18 cellular contexts compared by ENCODE assay signal in genomic region chr10:51918921-51919325, GRCh38.
DNase-seq lines count a peak whose midpoint lies in the region; ATAC-seq and TF ChIP-seq lines count a peak whose summit lies in the region.
"Had no signal": no experiment of that assay in that cellular context is flagged by ENCODE, and none has a peak within 500 bp of the region (broad histone marks: within the 10 kb centered on the region; RNA-seq: fewer than 3 reads in every experiment).

No MANE protein-coding gene starts in this region.

- ATAC-seq in GM18499 (IDR thresholded peaks at IDR 0.05; ENCODE audit: insufficient read depth, unreplicated experiment) (peak; percentile 45), HG02759 (IDR thresholded peaks at IDR 0.05; ENCODE audit: unreplicated experiment) (peak; percentile 54), WTC11 (peak; percentile 28)
- ATAC-seq: Panc1; psoas muscle; stimulated activated effector memory CD8-positive, alpha-beta T cell treated with anti-CD3 and anti-CD28 coated beads, Interleukin-12 subunit alpha, Interleukin-12 subunit beta, amount 100 ng/mL, for 72 hours had no signal

- POLR2A ChIA-PET in WTC11 (lab: Charles Lee), result no interaction called here

- H3K36me3 Mint-ChIP-seq in WTC11, result no peaks in the 10 kb centered on the region
- H3K36me3 Mint-ChIP-seq: stimulated activated effector memory CD8-positive, alpha-beta T cell treated with anti-CD3 and anti-CD28 coated beads, Interleukin-12 subunit alpha, Interleukin-12 subunit beta, amount 100 ng/mL, for 72 hours had no signal

- WGBS in esophagus muscularis mucosa, result 58% methylated on average over 4 of the region's 4 CpGs

- no peak for TF ChIP-seq CTCF in WTC11 (IDR thresholded peaks at IDR 0.05)
- no peak for TF ChIP-seq CTCF in esophagus muscularis mucosa (IDR thresholded peaks at IDR 0.05)

- intact Hi-C loops in esophagus muscularis mucosa (cut with DNase I), result no loop called here

- H3K27ac Mint-ChIP-seq in WTC11, result no peak overlapping the region
- H3K27ac Mint-ChIP-seq: activated naive CD4-positive, alpha-beta T cell treated with anti-CD3 and anti-CD28 coated beads for 36 hours; stimulated activated effector memory CD8-positive, alpha-beta T cell treated with anti-CD3 and anti-CD28 coated beads, Interleukin-12 subunit alpha, Interleukin-12 subunit beta, amount 100 ng/mL, for 72 hours had no signal

- no peaks in the 10 kb centered on the region for H3K36me3 ChIP-seq in esophagus muscularis mucosa
- H3K36me3 ChIP-seq: cardiac muscle cell had no signal

- H3K4me1 Mint-ChIP-seq in WTC11, result peaks cover 43% of the 10 kb centered on the region
- H3K4me1 Mint-ChIP-seq: stimulated activated effector memory CD8-positive, alpha-beta T cell treated with anti-CD3 and anti-CD28 coated beads, Interleukin-12 subunit alpha, Interleukin-12 subunit beta, amount 100 ng/mL, for 72 hours had no signal

- DNase-seq in WTC11 (ENCODE audit: low spot score) (no peak), midbrain (lab: John Stamatoyannopoulos, UW) (peak; percentile 55), esophagus muscularis mucosa (ENCODE audit: extremely low spot score) (no peak), NCI-H2227 treated with DMSO at 0.1 percent for 48 hours (lab: John Stamatoyannopoulos, UW) (no peak), HuH-7 (ENCODE audit: low spot score) (no peak), NCI-H2171 treated with DMSO at 0.1 percent for 48 hours (lab: John Stamatoyannopoulos, UW) (no peak)
- DNase-seq: activated naive CD4-positive, alpha-beta T cell treated with anti-CD3 and anti-CD28 coated beads for 36 hours; DMS53; NCI-H1048; NCI-H446; psoas muscle; stimulated activated CD4-positive, alpha-beta T cell treated with anti-CD3 and anti-CD28 coated beads, Interleukin-2, amount 100 ng/mL, for 24 hours; T-helper 9 cell had no signal

- no peak overlapping the region for H3K4me3 ChIP-seq in esophagus muscularis mucosa
- H3K4me3 ChIP-seq: cardiac muscle cell, psoas muscle had no signal

- no peaks in the 10 kb centered on the region for H3K9me3 ChIP-seq in esophagus muscularis mucosa
- H3K9me3 ChIP-seq: psoas muscle had no signal

- H3K27ac ChIP-seq in esophagus muscularis mucosa (replicated peaks in 1 of 4), result no peak overlapping the region
- H3K27ac ChIP-seq: cardiac muscle cell, psoas muscle had no signal

- TF ChIP-seq POLR2A in esophagus muscularis mucosa (IDR thresholded peaks at IDR 0.05; ENCODE audit: low read depth), result no peak

- CTCF ChIA-PET in WTC11 (lab: Charles Lee), result interaction anchor here (1.0 kb wide), 1 partner anchor 85 kb away, joined by 3 read pairs; no protein-coding TSS in a partner anchor

- peaks cover 3% of the 10 kb centered on the region for H3K9me3 Mint-ChIP-seq in WTC11
- H3K9me3 Mint-ChIP-seq: activated naive CD4-positive, alpha-beta T cell treated with anti-CD3 and anti-CD28 coated beads for 36 hours; stimulated activated effector memory CD8-positive, alpha-beta T cell treated with anti-CD3 and anti-CD28 coated beads, Interleukin-12 subunit alpha, Interleukin-12 subunit beta, amount 100 ng/mL, for 72 hours had no signal

- TF ChIP-seq EP300 in esophagus muscularis mucosa (IDR thresholded peaks at IDR 0.05), result no peak

- no peaks in the 10 kb centered on the region for H3K27me3 ChIP-seq in esophagus muscularis mucosa
- H3K27me3 ChIP-seq: cardiac muscle cell had no signal

- H3K4me1 ChIP-seq in esophagus muscularis mucosa, result no peaks in the 10 kb centered on the region

- H3K27me3 Mint-ChIP-seq in WTC11 (ENCODE audit: low read depth), result peaks cover 12% of the 10 kb centered on the region

- H3K4me3 Mint-ChIP-seq in WTC11, result no peak overlapping the region
- H3K4me3 Mint-ChIP-seq: activated naive CD4-positive, alpha-beta T cell treated with anti-CD3 and anti-CD28 coated beads for 36 hours; stimulated activated effector memory CD8-positive, alpha-beta T cell treated with anti-CD3 and anti-CD28 coated beads, Interleukin-12 subunit alpha, Interleukin-12 subunit beta, amount 100 ng/mL, for 72 hours had no signal

TF ChIP-seq in WTC11, 78 proteins besides CTCF, POLR2A, EP300 and RAD21:
- TF ChIP-seq USF1 (CRISPR knock-in tag; IDR thresholded peaks at IDR 0.05) (no peak), EMX1 (CRISPR knock-in tag; IDR thresholded peaks at IDR 0.05) (no peak)
